Comparison of ENCODE assay signal across 8 cellular contexts in genomic region chrX:111680988-111681779, GRCh38. TPM values are rescaled to one million over a fixed set of nuclear protein-coding genes. Genes with fewer than 3 reads are reported as not detected.
DNase-seq lines count a peak whose midpoint lies in the region; ATAC-seq, FAIRE-seq and TF ChIP-seq lines count a peak whose summit lies in the region.

TSS of gene ALG13 (plus strand) at chrX:111681170. CDS start at chrX:111681219, 49 bp downstream.

- H3K36me3 Mint-ChIP-seq in activated naive CD8-positive, alpha-beta T cell treated with anti-CD3 and anti-CD28 coated beads, Interleukin-2, amount 50 U/mL, for 24 hours (ENCODE audit: low read depth), result peaks cover 28% of the 10 kb centered on the region

- peak; percentile 98 for ATAC-seq in HG02763 (IDR thresholded peaks at IDR 0.05; ENCODE audit: unreplicated experiment)
- peak; percentile 96 for ATAC-seq in activated naive CD8-positive, alpha-beta T cell treated with anti-CD3 and anti-CD28 coated beads, Interleukin-2, amount 50 U/mL, for 24 hours
- ATAC-seq in Right ventricle myocardium superior (ENCODE audit: poor library complexity), result peak; percentile 98
- ATAC-seq in pancreas, result peak; percentile 96 to 99 (median 98)

- H3K4me3 ChIP-seq in pancreas, result peak within 1 kb of the TSS; percentile 59 to 95 (median 70)
- peak within 1 kb of the TSS; percentile 80 to 84 for H3K4me3 ChIP-seq in tibial artery

- no peaks in the 10 kb centered on the region for H3K9me3 Mint-ChIP-seq in activated naive CD8-positive, alpha-beta T cell treated with anti-CD3 and anti-CD28 coated beads, Interleukin-2, amount 50 U/mL, for 24 hours

- intact Hi-C loops in Right ventricle myocardium superior (cut with DNase I) (no loop called here), pancreas (cut with DNase I) (no loop called here), tibial artery (cut with DNase I; ENCODE audit: low total_unique reads) (no loop called here)

- peak within 1 kb of the TSS; percentile 84 for H3K4me3 Mint-ChIP-seq in activated naive CD8-positive, alpha-beta T cell treated with anti-CD3 and anti-CD28 coated beads, Interleukin-2, amount 50 U/mL, for 24 hours

- H3K27ac ChIP-seq in pancreas (peak within 1 kb of the TSS; percentile 95 to 98 (median 96)), tibial artery (peak within 1 kb of the TSS; percentile 99)

- DNase-seq in NCI-H1417 (lab: John Stamatoyannopoulos, UW) (peak; percentile 84 to 95 (median 92)), SW 1271 (lab: John Stamatoyannopoulos, UW) (peak; percentile 6 to 67), Right ventricle myocardium superior (peak; percentile 92), pancreas (peak; percentile 81 to 93 (median 90)), tibial artery (peak; percentile 83 to 93)
- peak; percentile 81 for DNase-seq in activated naive CD8-positive, alpha-beta T cell treated with anti-CD3 and anti-CD28 coated beads, Interleukin-2, amount 50 U/mL, for 24 hours

- no peaks in the 10 kb centered on the region for H3K9me3 ChIP-seq in pancreas
- no peaks in the 10 kb centered on the region for H3K9me3 ChIP-seq in tibial artery

- FAIRE-seq in pancreas (lab: Jason Lieb, UNC), result no peak

- WGBS in pancreas, 2 donors, result 1 to 15% methylated on average over 68 of the region's 69 CpGs

- peaks cover 29% of the 10 kb centered on the region for H3K4me1 Mint-ChIP-seq in activated naive CD8-positive, alpha-beta T cell treated with anti-CD3 and anti-CD28 coated beads, Interleukin-2, amount 50 U/mL, for 24 hours

- peak within 1 kb of the TSS; percentile 94 for H3K27ac Mint-ChIP-seq in activated naive CD8-positive, alpha-beta T cell treated with anti-CD3 and anti-CD28 coated beads, Interleukin-2, amount 50 U/mL, for 24 hours

- H3K36me3 ChIP-seq in pancreas (no peaks in the 10 kb centered on the region), tibial artery (peaks cover 0 to 5% (median 0%) of the 10 kb centered on the region in 3 donors)

- H3K4me1 ChIP-seq in pancreas (no peaks in the 10 kb centered on the region), tibial artery (peaks cover 0 to 10% (median 0%) of the 10 kb centered on the region in 4 donors)

- peak; percentile 64 for TF ChIP-seq CTCF in GM12874 (IDR thresholded peaks at IDR 0.05; ENCODE audit: insufficient read depth, low read depth, low read length)
- TF ChIP-seq CTCF in pancreas (IDR thresholded peaks at IDR 0.05), result peak; percentile 50 to 64 (median 54)
- TF ChIP-seq CTCF in tibial artery (IDR thresholded peaks at IDR 0.05), result peak; percentile 55 to 72

- no peaks in the 10 kb centered on the region for H3K27me3 Mint-ChIP-seq in activated naive CD8-positive, alpha-beta T cell treated with anti-CD3 and anti-CD28 coated beads, Interleukin-2, amount 50 U/mL, for 24 hours

- H3K27me3 ChIP-seq in pancreas (no peaks in the 10 kb centered on the region), tibial artery (no peaks in the 10 kb centered on the region)

RNA-seq across cellular contexts. Expression of gene ALG13, which starts in this region (rescaled TPM):
- 12.3 TPM for total RNA-seq in Right ventricle myocardium superior
- total RNA-seq in pancreas, result 10 to 100 TPM; 13.4 to 27.8 (median 18.4) TPM
- 10 to 100 TPM; 17.9 to 31.0 TPM for polyA plus RNA-seq in pancreas

Comparison
In these comparisons a context has a peak if more than half of its experiments do, and no peak if none do; other contexts are left out.
1. Peak in every context shown above with its lines: DNase-seq, ATAC-seq, H3K4me3 ChIP-seq and H3K27ac ChIP-seq.
2. DNase-seq: peak in every context shown above with its lines; median percentile 92 in NCI-H1417; 92 in Right ventricle myocardium superior; 90 in pancreas; 88 in tibial artery; 81 in activated naive CD8-positive, alpha-beta T cell treated with anti-CD3 and anti-CD28 coated beads, Interleukin-2, amount 50 U/mL, for 24 hours; 36 in SW 1271.